21 cellular contexts compared by ENCODE assay signal in genomic region chr18:55841314-55841713, GRCh38.
DNase-seq lines count a peak whose midpoint lies in the region; ATAC-seq and TF ChIP-seq lines count a peak whose summit lies in the region.
"Had no signal": no experiment of that assay in that cellular context is flagged by ENCODE, and none has a peak within 500 bp of the region (broad histone marks: within the 10 kb centered on the region; RNA-seq: fewer than 3 reads in every experiment).

No MANE protein-coding gene starts in this region.

- H3K4me3 ChIP-seq in AG10803 (ENCODE audit: low read length) (no peak overlapping the region), HEK293 (ENCODE audit: low read depth, low read length) (no peak overlapping the region), foreskin fibroblast (ENCODE audit: low read depth in 1 of 2, low read length in 2 of 2) (no peak overlapping the region)
- H3K4me3 ChIP-seq: A549, BLaER1, HAP-1 had no signal

- DNase-seq in AG10803 (ENCODE audit: low read depth) = peak; percentile 82
- peak; percentile 42 for DNase-seq in ELR (ENCODE audit: low read depth)
- DNase-seq in foreskin fibroblast = peak; percentile 19 to 23
- DNase-seq in activated CD4-positive, alpha-beta memory T cell treated with anti-CD3 and anti-CD28 coated beads for 36 hours = no peak
- DNase-seq in stimulated activated naive B cell treated with anti-CD40 and anti-IgM and Interleukin-4, amounts not matched to agents 10 μg/mL and 1 μg/mL and 100 μg/mL, for 72 hours = no peak
- DNase-seq in NCI-H128 (lab: John Stamatoyannopoulos, UW; ENCODE audit: unreplicated experiment) = no peak
- DNase-seq: Calu3; CD8-positive, alpha-beta T cell; DMS 273 treated with DMSO at 0.1 percent for 48 hours; DMS53; DND-41; GF-D8; HFFc6; IMR-90; KBM-7 had no signal

- no peak overlapping the region for H3K27ac Mint-ChIP-seq in activated CD4-positive, alpha-beta memory T cell treated with anti-CD3 and anti-CD28 coated beads for 36 hours
- no peak overlapping the region for H3K27ac Mint-ChIP-seq in stimulated activated naive B cell treated with anti-CD40 and anti-IgM and Interleukin-4, amounts not matched to agents 10 μg/mL and 1 μg/mL and 100 μg/mL, for 72 hours
- H3K27ac Mint-ChIP-seq: CD14-positive monocyte; CD8-positive, alpha-beta T cell; HFFc6 had no signal

- H3K9me3 Mint-ChIP-seq in activated CD4-positive, alpha-beta memory T cell treated with anti-CD3 and anti-CD28 coated beads for 36 hours = peaks cover 20% of the 10 kb centered on the region
- peaks cover 4 to 8% of the 10 kb centered on the region in 2 donors for H3K9me3 Mint-ChIP-seq in stimulated activated naive B cell treated with anti-CD40 and anti-IgM and Interleukin-4, amounts not matched to agents 10 μg/mL and 1 μg/mL and 100 μg/mL, for 72 hours

- TF ChIP-seq CTCF in AG10803 (conservative IDR thresholded peaks at IDR 0.05; ENCODE audit: low read length) (no peak), HEK293 (tag by site-specific recombination; IDR thresholded peaks at IDR 0.05) (no peak), foreskin fibroblast (IDR thresholded peaks at IDR 0.05; ENCODE audit: low read depth, low read length) (no peak)

- H3K4me1 Mint-ChIP-seq in activated CD4-positive, alpha-beta memory T cell treated with anti-CD3 and anti-CD28 coated beads for 36 hours (ENCODE audit: low read depth) = no peaks in the 10 kb centered on the region
- H3K4me1 Mint-ChIP-seq in stimulated activated naive B cell treated with anti-CD40 and anti-IgM and Interleukin-4, amounts not matched to agents 10 μg/mL and 1 μg/mL and 100 μg/mL, for 72 hours = peaks cover 14 to 19% of the 10 kb centered on the region in 2 donors
- H3K4me1 Mint-ChIP-seq: CD14-positive monocyte had no signal

- no peaks in the 10 kb centered on the region for H3K27me3 Mint-ChIP-seq in activated CD4-positive, alpha-beta memory T cell treated with anti-CD3 and anti-CD28 coated beads for 36 hours
- H3K27me3 Mint-ChIP-seq in stimulated activated naive B cell treated with anti-CD40 and anti-IgM and Interleukin-4, amounts not matched to agents 10 μg/mL and 1 μg/mL and 100 μg/mL, for 72 hours = no peaks in the 10 kb centered on the region

- H3K36me3 Mint-ChIP-seq in activated CD4-positive, alpha-beta memory T cell treated with anti-CD3 and anti-CD28 coated beads for 36 hours = no peaks in the 10 kb centered on the region
- H3K36me3 Mint-ChIP-seq in stimulated activated naive B cell treated with anti-CD40 and anti-IgM and Interleukin-4, amounts not matched to agents 10 μg/mL and 1 μg/mL and 100 μg/mL, for 72 hours = peaks cover 5 to 12% of the 10 kb centered on the region in 2 donors
- H3K36me3 Mint-ChIP-seq: CD14-positive monocyte; CD8-positive, alpha-beta T cell had no signal

- POLR2A ChIA-PET in HEK293 (lab: Yijun Ruan, JAX) = no interaction called here
- POLR2A ChIA-PET in activated CD4-positive, alpha-beta memory T cell treated with anti-CD3 and anti-CD28 coated beads for 36 hours (lab: Charles Lee) = no interaction called here

- CTCF ChIA-PET in HEK293 (lab: Yijun Ruan, JAX) = no interaction called here
- CTCF ChIA-PET in activated CD4-positive, alpha-beta memory T cell treated with anti-CD3 and anti-CD28 coated beads for 36 hours (lab: Charles Lee) = no interaction called here

- H3K4me3 Mint-ChIP-seq in activated CD4-positive, alpha-beta memory T cell treated with anti-CD3 and anti-CD28 coated beads for 36 hours = no peak overlapping the region
- no peak overlapping the region for H3K4me3 Mint-ChIP-seq in stimulated activated naive B cell treated with anti-CD40 and anti-IgM and Interleukin-4, amounts not matched to agents 10 μg/mL and 1 μg/mL and 100 μg/mL, for 72 hours
- H3K4me3 Mint-ChIP-seq: CD14-positive monocyte; CD8-positive, alpha-beta T cell; HFFc6 had no signal

- H3K36me3 ChIP-seq in HEK293 (ENCODE audit: control insufficient read depth in 2 of 2, insufficient read depth in 1 of 2, low read length in 2 of 2) = peaks cover 0 to 5% of the 10 kb centered on the region in 2 experiments; a peak in 1 of 3 replicates
- H3K36me3 ChIP-seq: BLaER1, HAP-1 had no signal

- no peak for ATAC-seq in stimulated activated naive B cell treated with anti-CD40 and anti-IgM and Interleukin-4, amounts not matched to agents 10 μg/mL and 1 μg/mL and 100 μg/mL, for 72 hours (replicated peaks)
- ATAC-seq: A549; CD8-positive, alpha-beta T cell had no signal

- intact Hi-C loops in activated CD4-positive, alpha-beta memory T cell treated with anti-CD3 and anti-CD28 coated beads for 36 hours (cut with micrococcal nuclease) = no loop called here

- H3K27ac ChIP-seq in HEK293 (ENCODE audit: extremely low read depth, low read depth, low read length) = no peak overlapping the region
- H3K27ac ChIP-seq: 22Rv1, A549, BLaER1 had no signal

- no peaks in the 10 kb centered on the region for H3K9me3 ChIP-seq in HEK293 (ENCODE audit: control insufficient read depth, insufficient read depth, low read depth, low read length)
- H3K9me3 ChIP-seq: HAP-1 had no signal

- no peaks in the 10 kb centered on the region for H3K4me1 ChIP-seq in HEK293 (ENCODE audit: control insufficient read depth, insufficient read depth, low read length)
- H3K4me1 ChIP-seq: A549, BLaER1, HAP-1 had no signal

TF ChIP-seq in HEK293, 187 proteins besides CTCF, POLR2A, EP300 and RAD21:
- no peak for TF ChIP-seq WT1 (tag by site-specific recombination; IDR thresholded peaks at IDR 0.05)
- peak; percentile 83 for TF ChIP-seq ZNF184 (tag by site-specific recombination; IDR thresholded peaks at IDR 0.05)

Comparison
In these comparisons a context has a peak if more than half of its experiments do, and no peak if none do; other contexts are left out.
1. DNase-seq: peak in AG10803 (single experiment), ELR (single experiment) and foreskin fibroblast (2 of 2); none in activated CD4-positive, alpha-beta memory T cell treated with anti-CD3 and anti-CD28 coated beads for 36 hours (single experiment), stimulated activated naive B cell treated with anti-CD40 and anti-IgM and Interleukin-4, amounts not matched to agents 10 μg/mL and 1 μg/mL and 100 μg/mL, for 72 hours (single experiment) and NCI-H128 (single experiment).